In the genomic region with DNA sequence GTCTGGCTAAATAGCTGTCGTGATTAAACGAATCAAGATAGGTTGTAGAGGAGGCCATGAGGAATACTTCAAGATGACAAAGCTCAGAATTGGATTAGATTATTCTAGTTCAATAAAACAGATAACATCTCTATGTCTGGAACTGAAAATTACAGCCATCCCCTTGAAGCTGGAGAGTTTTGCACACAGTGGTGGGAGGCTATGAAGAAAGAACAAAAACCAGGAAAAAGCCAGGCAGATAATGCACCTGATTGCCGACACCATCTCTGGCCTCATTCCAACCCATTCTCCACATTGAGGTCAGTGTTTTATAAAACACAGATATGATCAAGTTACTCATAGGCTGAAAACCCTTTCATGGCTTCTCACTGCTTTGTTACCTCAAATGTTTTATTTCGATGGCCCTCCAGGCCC, we compare ENCODE assay signal across 16 cellular contexts.
DNase-seq lines count a peak whose midpoint lies in the region; ATAC-seq and TF ChIP-seq lines count a peak whose summit lies in the region.
"Had no signal": no experiment of that assay in that cellular context is flagged by ENCODE, and none has a peak within 500 bp of the region (broad histone marks: within the 10 kb centered on the region; RNA-seq: fewer than 3 reads in every experiment).

No MANE protein-coding gene starts in this region.

- no peak for ATAC-seq in psoas muscle
- ATAC-seq in HG02973 (IDR thresholded peaks at IDR 0.05; ENCODE audit: unreplicated experiment): no peak

- H3K4me2 ChIP-seq in Karpas-422 (ENCODE audit: low read depth, low read length, poor library complexity, severe bottlenecking): no peak overlapping the region
- H3K4me2 ChIP-seq: BLaER1 had no signal

- intact Hi-C loops in adrenal gland (cut with DNase I) (no loop called here), psoas muscle (cut with DNase I) (no loop called here)

- H3K36me3 ChIP-seq in Karpas-422 (ENCODE audit: insufficient read depth, low read length) (no peaks in the 10 kb centered on the region), adrenal gland (replicated peaks in 1 of 2) (no peaks in the 10 kb centered on the region), psoas muscle (ENCODE audit: insufficient read depth in 1 of 2, low read depth in 1 of 2) (no peaks in the 10 kb centered on the region)
- H3K36me3 ChIP-seq: BLaER1, SJSA1 had no signal

- no peak overlapping the region for H3K9ac ChIP-seq in Karpas-422 (ENCODE audit: low read length)
- H3K9ac ChIP-seq: BLaER1 had no signal

- H3K27me3 ChIP-seq in Karpas-422 (ENCODE audit: low read length): no peaks in the 10 kb centered on the region
- H3K27me3 ChIP-seq in adrenal gland: no peaks in the 10 kb centered on the region
- no peaks in the 10 kb centered on the region for H3K27me3 ChIP-seq in psoas muscle (ENCODE audit: insufficient read depth in 3 of 3, low read length in 2 of 3)
- H3K27me3 ChIP-seq: BLaER1, SJSA1 had no signal

- H3K27ac ChIP-seq in Karpas-422 (ENCODE audit: low read length): no peak overlapping the region
- peak overlapping the region in 1 of 5 donors; percentile 40 for H3K27ac ChIP-seq in adrenal gland
- H3K27ac ChIP-seq in psoas muscle: no peak overlapping the region
- H3K27ac ChIP-seq: BLaER1, SJSA1 had no signal

- peak; percentile 14 for DNase-seq in Karpas-422
- peak; percentile 82 for DNase-seq in NCI-H2029 treated with DMSO at 0.1 percent for 48 hours (lab: John Stamatoyannopoulos, UW)
- peak in 6 of 7 donors; percentile 17 to 62 (median 34) for DNase-seq in adrenal gland
- DNase-seq in lung microvascular endothelial cell (ENCODE audit: low read depth in 2 of 2): peak; percentile 11 to 91
- no peak for DNase-seq in psoas muscle
- DNase-seq in RPMI8226: no peak
- DNase-seq: EL, IMR-90, MV-4-11, NCI-H1694, NCI-H2171 treated with DMSO at 0.1 percent for 48 hours, NCI-H524, OCI-M1 had no signal

- H4K20me1 ChIP-seq in Karpas-422 (ENCODE audit: insufficient read depth, low read depth, low read length): no peaks in the 10 kb centered on the region
- H4K20me1 ChIP-seq: BLaER1 had no signal

- no peak for TF ChIP-seq POLR2A in adrenal gland (IDR thresholded peaks at IDR 0.05)

- no peaks in the 10 kb centered on the region for H3K9me3 ChIP-seq in Karpas-422 (ENCODE audit: low read length)
- no peaks in the 10 kb centered on the region for H3K9me3 ChIP-seq in adrenal gland (replicated peaks in 1 of 3)
- no peaks in the 10 kb centered on the region for H3K9me3 ChIP-seq in psoas muscle
- H3K9me3 ChIP-seq: BLaER1, SJSA1 had no signal

- no peak for TF ChIP-seq CTCF in adrenal gland (IDR thresholded peaks at IDR 0.05)
- TF ChIP-seq CTCF in psoas muscle (IDR thresholded peaks at IDR 0.05): no peak

- H3K79me2 ChIP-seq in Karpas-422 (ENCODE audit: low read length): no peaks in the 10 kb centered on the region

- H2AFZ ChIP-seq in Karpas-422 (ENCODE audit: low read length): no peak overlapping the region

- H3K4me3 ChIP-seq in Karpas-422 (ENCODE audit: low read length) (no peak overlapping the region), adrenal gland (no peak overlapping the region), psoas muscle (no peak overlapping the region)
- H3K4me3 ChIP-seq: BLaER1, SJSA1 had no signal

- no peaks in the 10 kb centered on the region for H3K9me2 ChIP-seq in Karpas-422 (replicated peaks; ENCODE audit: insufficient read depth, low read length)

- H3K4me1 ChIP-seq in Karpas-422 (ENCODE audit: low read length) (no peaks in the 10 kb centered on the region), adrenal gland (replicated peaks in 1 of 2) (peaks cover 4 to 12% of the 10 kb centered on the region in 2 donors), psoas muscle (peaks cover 6% of the 10 kb centered on the region)

- 50 to 62% (median 56%) methylated on average over 4 of the region's 4 CpGs for WGBS in adrenal gland, 4 donors
- WGBS in psoas muscle, 3 donors: 72 to 79% (median 76%) methylated on average over 4 of the region's 4 CpGs

Comparison
In these comparisons a context has a peak if more than half of its experiments do, and no peak if none do; other contexts are left out.
1. DNase-seq: peak in Karpas-422 (single experiment), NCI-H2029 treated with DMSO at 0.1 percent for 48 hours (single experiment), adrenal gland (6 of 7) and lung microvascular endothelial cell (2 of 2); none in psoas muscle (0 of 2) and RPMI8226 (single experiment).